Comparison of ENCODE assay signal across 7 cellular contexts in the genomic region with DNA sequence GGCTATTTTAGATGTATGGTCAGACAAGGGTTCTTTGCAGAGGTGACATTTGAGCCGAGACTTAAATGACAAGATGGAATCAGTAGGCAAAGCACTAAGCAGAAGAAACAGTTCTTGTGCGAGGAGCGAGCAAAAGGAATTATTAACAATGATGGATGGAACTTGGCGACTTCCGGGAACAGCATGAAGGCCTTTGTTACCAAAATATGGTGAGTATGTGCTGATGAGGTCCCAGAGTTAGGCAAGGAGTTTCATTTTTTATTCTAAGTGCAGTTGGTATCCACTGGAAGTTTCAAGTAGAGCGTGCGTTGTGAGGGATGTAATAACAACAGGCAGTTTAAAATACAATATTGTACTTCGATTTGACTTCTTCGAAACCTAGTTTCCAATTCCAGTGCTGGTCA. TPM values are rescaled to one million over a fixed set of nuclear protein-coding genes. Genes with fewer than 3 reads are reported as not detected.
DNase-seq lines count a peak whose midpoint lies in the region.

No MANE protein-coding gene starts in this region.

- H3K4me2 ChIP-seq in Karpas-422 (ENCODE audit: low read depth, low read length, poor library complexity, severe bottlenecking) = peak overlapping the region; percentile 82

- H2AFZ ChIP-seq in Karpas-422 (ENCODE audit: low read length) = peak overlapping the region; percentile 2; the same call in 1 of the 2 replicates

- peak overlapping the region; percentile 95 for H3K9ac ChIP-seq in Karpas-422 (ENCODE audit: low read length)

- H3K27me3 ChIP-seq in Karpas-422 (ENCODE audit: low read length) = no peaks in the 10 kb centered on the region
- H3K27me3 ChIP-seq in thymus (ENCODE audit: control insufficient read depth, insufficient read depth) = no peaks in the 10 kb centered on the region

- H3K4me1 ChIP-seq in Karpas-422 (ENCODE audit: low read length) (peaks cover 54% of the 10 kb centered on the region), thymus (ENCODE audit: control insufficient read depth, insufficient read depth, low read length) (peaks cover 11% of the 10 kb centered on the region)

- H3K36me3 ChIP-seq in Karpas-422 (ENCODE audit: insufficient read depth, low read length) (0 out of 2 replicates have a peak, but pooled peaks cover 6% of the 10 kb centered on the region), thymus (ENCODE audit: control insufficient read depth, insufficient read depth) (no peaks in the 10 kb centered on the region)

- H3K79me2 ChIP-seq in Karpas-422 (ENCODE audit: low read length) = peaks cover 36% of the 10 kb centered on the region

- H3K9me2 ChIP-seq in Karpas-422 (replicated peaks; ENCODE audit: insufficient read depth, low read length) = no peaks in the 10 kb centered on the region

- H3K4me3 ChIP-seq in GM08714 (ENCODE audit: low read length) (peak overlapping the region; percentile 61), Karpas-422 (ENCODE audit: low read length) (peak overlapping the region; percentile 91), thymus (ENCODE audit: low read length) (peak overlapping the region; percentile 92)

- WGBS in thymus = under 1% methylated on average over 9 of the region's 9 CpGs

- H3K9me3 ChIP-seq in Karpas-422 (ENCODE audit: low read length) = no peaks in the 10 kb centered on the region
- no peaks in the 10 kb centered on the region for H3K9me3 ChIP-seq in thymus (ENCODE audit: control insufficient read depth)

- H4K20me1 ChIP-seq in Karpas-422 (ENCODE audit: insufficient read depth, low read depth, low read length) = no peaks in the 10 kb centered on the region

- H3K27ac ChIP-seq in Karpas-422 (ENCODE audit: low read length) (peak overlapping the region; percentile 95), thymus (ENCODE audit: low read depth) (peak overlapping the region; percentile 94)

- DNase-seq in Karpas-422 (peak; percentile 74), amniotic epithelial cell (ENCODE audit: low read depth) (peak; percentile 42), left kidney (ENCODE audit: low read depth, low spot score) (peak; percentile 65), epidermal melanocyte (ENCODE audit: insufficient read length, low spot score) (no peak)
- DNase-seq in stimulated activated CD4-positive, alpha-beta T cell treated with anti-CD3 and anti-CD28 coated beads, Interleukin-2, amount 100 ng/mL, for 24 hours = no peak

RNA-seq across cellular contexts. Expression of gene LNPEP, which starts 1.6 kb away (rescaled TPM):
- 38.2 and 92.3 TPM in 2 replicates for total RNA-seq in Karpas-422 (2014; rRNA removed; shearing (Covaris generic); ENCODE audit: low replicate concordance)
- 15.8 TPM for polyA plus RNA-seq in thymus

RNA-seq across cellular contexts. Expression of gene ERAP2, which starts 58.0 kb away (rescaled TPM):
- total RNA-seq in Karpas-422 (2014; rRNA removed; shearing (Covaris generic); ENCODE audit: low replicate concordance) = 33.7 and 60.5 TPM in 2 replicates
- polyA plus RNA-seq in thymus = 51.5 TPM

Comparison
In these comparisons a context has a peak if more than half of its experiments do, and no peak if none do; other contexts are left out.
1. DNase-seq: peak in Karpas-422 (single experiment), amniotic epithelial cell (single experiment) and left kidney (single experiment); none in stimulated activated CD4-positive, alpha-beta T cell treated with anti-CD3 and anti-CD28 coated beads, Interleukin-2, amount 100 ng/mL, for 24 hours (0 of 2) and epidermal melanocyte (single experiment).
2. Peak in every context shown above with its lines, with median percentiles within 50 percentile points of each other: H3K4me3 ChIP-seq.